In the genomic region with DNA sequence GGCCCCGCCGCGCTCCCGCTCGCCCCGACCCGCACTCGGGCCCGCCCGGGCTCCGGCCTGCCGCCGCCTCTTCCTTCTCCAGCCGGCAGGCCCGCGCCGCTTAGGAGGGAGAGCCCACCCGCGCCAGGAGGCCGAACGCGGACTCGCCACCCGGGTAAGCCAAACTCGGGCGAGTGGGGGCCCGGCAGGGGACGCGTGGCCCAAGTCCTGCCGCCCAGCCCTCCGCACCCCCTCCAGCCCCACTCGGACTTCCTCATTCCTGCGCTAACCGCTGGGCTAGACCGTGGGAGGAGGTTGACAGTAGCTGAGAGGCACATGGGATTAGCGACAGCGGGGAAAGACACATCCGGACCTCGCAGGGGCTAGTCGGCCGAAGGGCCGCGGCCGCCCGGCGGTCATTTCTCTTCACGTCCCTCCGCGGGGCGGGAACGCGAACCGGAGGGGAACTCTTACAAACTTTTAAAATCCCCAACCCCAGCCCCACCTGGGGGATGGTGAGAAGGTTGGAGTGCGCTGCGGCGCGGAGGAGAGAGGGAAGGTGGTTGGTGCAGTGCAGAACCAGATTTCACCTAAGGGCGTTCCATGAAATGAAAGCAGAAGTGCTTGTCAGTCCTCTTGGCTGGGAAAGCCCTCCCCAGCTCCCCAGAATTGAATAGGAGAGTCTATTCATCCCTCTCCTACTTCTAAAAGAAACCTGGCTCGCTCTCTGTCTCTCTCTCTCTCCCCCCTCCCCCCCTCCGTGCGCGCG, we compare ENCODE assay signal across 8 cellular contexts. TPM values are rescaled to one million over a fixed set of nuclear protein-coding genes. Genes with fewer than 3 reads are reported as not detected.
DNase-seq lines count a peak whose midpoint lies in the region; ATAC-seq and TF ChIP-seq lines count a peak whose summit lies in the region.

No MANE protein-coding gene starts in this region.

- no peak for TF ChIP-seq CTCF in fibroblast of villous mesenchyme (IDR thresholded peaks at IDR 0.05; ENCODE audit: insufficient read depth, low read depth, low read length)
- no peak for TF ChIP-seq CTCF in neural crest cell (conservative IDR thresholded peaks at IDR 0.05)

- peak overlapping the region; percentile 70 for H3K4me3 ChIP-seq in fibroblast of villous mesenchyme (ENCODE audit: low read depth, low read length)

- peak overlapping the region; percentile 94 for H3K27ac Mint-ChIP-seq in neural crest cell (ENCODE audit: unreplicated experiment)

- H3K9me3 Mint-ChIP-seq in neural crest cell, result no peaks in the 10 kb centered on the region

- H3K27me3 Mint-ChIP-seq in neural crest cell (ENCODE audit: low read depth), result no peaks in the 10 kb centered on the region

- peak; percentile 38 for ATAC-seq in GM21423 (IDR thresholded peaks at IDR 0.05; ENCODE audit: unreplicated experiment)

- H3K36me3 Mint-ChIP-seq in neural crest cell (ENCODE audit: low read depth), result no peaks in the 10 kb centered on the region

- H3K4me3 Mint-ChIP-seq in neural crest cell, result peak overlapping the region; percentile 93

- DNase-seq in DMS114 treated with DMSO at 0.1 percent for 48 hours (lab: John Stamatoyannopoulos, UW; ENCODE audit: unreplicated experiment) (peak; percentile 31), HUDEP-2 (lab: John Stamatoyannopoulos, UW; ENCODE audit: unreplicated experiment in 76 of 76) (peak in 71 of 76 experiments; percentile 16 to 83 (median 60)), RKO (ENCODE audit: low spot score) (peak; percentile 88), activated gamma-delta T cell (lab: John Stamatoyannopoulos, UW) (peak; percentile 48), fibroblast of villous mesenchyme (ENCODE audit: low read depth) (peak; percentile 85), neural crest cell (ENCODE audit: low read depth, low spot score) (peak; percentile 49), superior temporal gyrus (ENCODE audit: extremely low spot score) (peak; percentile 75)

- H3K4me1 Mint-ChIP-seq in neural crest cell, result peaks cover 41% of the 10 kb centered on the region

RNA-seq across cellular contexts. Expression of a gene that starts 0.7 kb away (rescaled TPM):
- total RNA-seq in fibroblast of villous mesenchyme, result 29.3 and 67.4 TPM in 2 replicates
- 19.1 and 24.6 TPM in 2 replicates for total RNA-seq in neural crest cell

Comparison
In these comparisons a context has a peak if more than half of its experiments do, and no peak if none do; other contexts are left out.
1. Peak in every context shown above with its lines: DNase-seq, ATAC-seq and H3K4me3 ChIP-seq.
2. DNase-seq: peak in every context shown above with its lines; median percentile 88 in RKO; 85 in fibroblast of villous mesenchyme; 75 in superior temporal gyrus; 60 in HUDEP-2; 49 in neural crest cell; 48 in activated gamma-delta T cell; 31 in DMS114 treated with DMSO at 0.1 percent for 48 hours.